ENCODE assay signal across 10 cellular contexts in the genomic region with DNA sequence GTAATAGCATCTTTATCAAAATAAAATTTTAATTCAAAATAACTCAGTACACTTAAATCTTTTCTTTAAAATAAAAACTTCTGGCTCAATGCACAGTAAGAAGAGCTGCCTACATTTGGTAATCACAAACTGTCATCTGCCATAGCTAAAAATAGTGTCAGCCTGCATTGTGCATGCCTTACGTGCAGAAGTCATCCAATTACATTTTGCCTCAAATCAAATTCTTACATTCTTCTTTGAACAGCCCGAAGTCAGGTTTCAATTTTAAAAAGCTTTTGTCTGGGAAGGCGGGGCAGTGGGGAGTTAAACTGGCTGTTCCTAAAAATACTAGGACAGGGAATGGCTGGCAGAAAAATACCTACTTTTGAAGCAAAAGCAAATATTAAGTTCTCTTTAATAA. TPM values are rescaled to one million over a fixed set of nuclear protein-coding genes. Genes with fewer than 3 reads are reported as not detected.
DNase-seq lines count a peak whose midpoint lies in the region; ATAC-seq and TF ChIP-seq lines count a peak whose summit lies in the region.
"Had no signal": no experiment of that assay in that cellular context is flagged by ENCODE, and none has a peak within 500 bp of the region (broad histone marks: within the 10 kb centered on the region; RNA-seq: fewer than 3 reads in every experiment).

No MANE protein-coding gene starts in this region.

- no peaks in the 10 kb centered on the region for H3K27me3 ChIP-seq in adrenal gland
- no peaks in the 10 kb centered on the region for H3K27me3 ChIP-seq in neutrophil

- H3K9me3 Mint-ChIP-seq in activated naive CD8-positive, alpha-beta T cell treated with anti-CD3 and anti-CD28 coated beads, Interleukin-2, amount 50 U/mL, for 24 hours: no peaks in the 10 kb centered on the region

- no peak for TF ChIP-seq CTCF in adrenal gland (IDR thresholded peaks at IDR 0.05)
- TF ChIP-seq CTCF in neutrophil (IDR thresholded peaks at IDR 0.05): no peak

- H3K9me3 ChIP-seq in adrenal gland (replicated peaks in 1 of 3) (no peaks in the 10 kb centered on the region), neutrophil (no peaks in the 10 kb centered on the region)
- H3K9me3 ChIP-seq: prostate gland had no signal

- no peaks in the 10 kb centered on the region for H3K36me3 Mint-ChIP-seq in activated naive CD8-positive, alpha-beta T cell treated with anti-CD3 and anti-CD28 coated beads, Interleukin-2, amount 50 U/mL, for 24 hours (ENCODE audit: low read depth)

- DNase-seq in EL (peak; percentile 83), M059J (ENCODE audit: low read depth) (peak; percentile 79), adrenal gland (peak in 5 of 7 donors; percentile 33 to 41 (median 37))
- no peak for DNase-seq in activated T-cell treated with anti-CD3 and anti-CD28 coated beads, Interleukin-2, amount 50 U/mL, for 1 hour
- no peak for DNase-seq in activated naive CD8-positive, alpha-beta T cell treated with anti-CD3 and anti-CD28 coated beads, Interleukin-2, amount 50 U/mL, for 24 hours
- no peak for DNase-seq in stimulated activated CD4-positive, alpha-beta T cell treated with anti-CD3 and anti-CD28 coated beads, Interleukin-12 subunit alpha, Interleukin-12 subunit beta, amount 100 ng/mL, for 4 hours
- DNase-seq: central memory CD4-positive, alpha-beta T cell had no signal

- H3K27me3 Mint-ChIP-seq in activated naive CD8-positive, alpha-beta T cell treated with anti-CD3 and anti-CD28 coated beads, Interleukin-2, amount 50 U/mL, for 24 hours: no peaks in the 10 kb centered on the region

- no peak overlapping the region for H3K4me3 Mint-ChIP-seq in activated naive CD8-positive, alpha-beta T cell treated with anti-CD3 and anti-CD28 coated beads, Interleukin-2, amount 50 U/mL, for 24 hours

- H3K4me1 ChIP-seq in adrenal gland (replicated peaks in 1 of 2) (peaks cover 12 to 45% of the 10 kb centered on the region in 2 donors), neutrophil (ENCODE audit: control insufficient read depth in 1 of 2, insufficient read depth in 1 of 2, low read depth in 1 of 2, low read length in 1 of 2) (peaks cover 19 to 32% of the 10 kb centered on the region in 2 experiments)

- TF ChIP-seq POLR2A in adrenal gland (IDR thresholded peaks at IDR 0.05): no peak

- intact Hi-C loops in adrenal gland (cut with DNase I): no loop called here

- no peak for ATAC-seq in activated naive CD8-positive, alpha-beta T cell treated with anti-CD3 and anti-CD28 coated beads, Interleukin-2, amount 50 U/mL, for 24 hours
- no peak for ATAC-seq in HG02571 (IDR thresholded peaks at IDR 0.05; ENCODE audit: unreplicated experiment)

- peak overlapping the region in 2 of 5 donors; percentile 36 to 62 for H3K27ac ChIP-seq in adrenal gland
- peak overlapping the region; percentile 77 for H3K27ac ChIP-seq in neutrophil

- H3K4me1 Mint-ChIP-seq in activated naive CD8-positive, alpha-beta T cell treated with anti-CD3 and anti-CD28 coated beads, Interleukin-2, amount 50 U/mL, for 24 hours: peaks cover 68% of the 10 kb centered on the region

- H3K4me3 ChIP-seq in adrenal gland (peak overlapping the region in 1 of 4 donors; percentile 16), neutrophil (ENCODE audit: low read depth in 1 of 2, low read length in 1 of 2) (no peak overlapping the region)
- H3K4me3 ChIP-seq: prostate gland had no signal

- no peak overlapping the region for H3K27ac Mint-ChIP-seq in activated naive CD8-positive, alpha-beta T cell treated with anti-CD3 and anti-CD28 coated beads, Interleukin-2, amount 50 U/mL, for 24 hours

- no peaks in the 10 kb centered on the region for H3K36me3 ChIP-seq in adrenal gland (replicated peaks in 1 of 2)
- no peaks in the 10 kb centered on the region for H3K36me3 ChIP-seq in neutrophil
- H3K36me3 ChIP-seq: prostate gland had no signal

- 4 to 5% (median 5%) methylated on average over 3 of the region's 3 CpGs for WGBS in adrenal gland, 4 donors

RNA-seq across cellular contexts. Expression of a gene that starts 51.1 kb away (rescaled TPM):
- 198 and 249 TPM in 2 replicates for total RNA-seq in M059J (2014; rRNA removed; shearing (Covaris generic))
- 100 to 1,000 TPM; 216 to 538 (median 477) TPM for total RNA-seq in adrenal gland
- 100 to 1,000 TPM; 240 to 694 (median 266) TPM for polyA plus RNA-seq in adrenal gland

Comparison
In these comparisons a context has a peak if more than half of its experiments do, and no peak if none do; other contexts are left out.
1. DNase-seq: peak in EL (single experiment), M059J (single experiment) and adrenal gland (5 of 7); none in activated T-cell treated with anti-CD3 and anti-CD28 coated beads, Interleukin-2, amount 50 U/mL, for 1 hour (single experiment), activated naive CD8-positive, alpha-beta T cell treated with anti-CD3 and anti-CD28 coated beads, Interleukin-2, amount 50 U/mL, for 24 hours (single experiment) and stimulated activated CD4-positive, alpha-beta T cell treated with anti-CD3 and anti-CD28 coated beads, Interleukin-12 subunit alpha, Interleukin-12 subunit beta, amount 100 ng/mL, for 4 hours (single experiment).